In genomic region chr1:156590326-156591180, GRCh38 we compare ENCODE assay signal across 6 cellular contexts. TPM values are rescaled to one million over a fixed set of nuclear protein-coding genes. Genes with fewer than 3 reads are reported as not detected.
DNase-seq lines count a peak whose midpoint lies in the region; ATAC-seq and TF ChIP-seq lines count a peak whose summit lies in the region.

No MANE protein-coding gene starts in this region.

- H3K4me1 Mint-ChIP-seq in activated naive CD8-positive, alpha-beta T cell treated with anti-CD3 and anti-CD28 coated beads for 36 hours = peaks cover 22% of the 10 kb centered on the region

- H3K4me3 Mint-ChIP-seq in activated naive CD8-positive, alpha-beta T cell treated with anti-CD3 and anti-CD28 coated beads for 36 hours = peak overlapping the region; percentile 82

- no TSS peak for BruUV-seq in HCT116 (replicated peaks; lab: Mats Ljungman, UMichigan)

- peaks cover 8 to 33% of the 10 kb centered on the region in 2 experiments; a peak in 3 of 4 replicates for H3K4me1 ChIP-seq in HCT116 (ENCODE audit: control insufficient read depth in 1 of 2, insufficient read depth in 2 of 2, low read length in 2 of 2)

- TF ChIP-seq POLR2A in HCT116 (IDR thresholded peaks at IDR 0.05; ENCODE audit: borderline replicate concordance, extremely low read depth, insufficient read depth, insufficient read length) = no peak

- no peaks in the 10 kb centered on the region for H3K27me3 ChIP-seq in HCT116 (ENCODE audit: insufficient read depth, low read length)
- no peaks in the 10 kb centered on the region for H3K27me3 ChIP-seq in neural cell (ENCODE audit: insufficient read depth, low read depth, low read length)

- H3K36me3 Mint-ChIP-seq in activated naive CD8-positive, alpha-beta T cell treated with anti-CD3 and anti-CD28 coated beads for 36 hours = peaks cover 16% of the 10 kb centered on the region

- intact Hi-C loops in HCT116 (cut with micrococcal nuclease) = no loop called here

- POLR2A ChIA-PET in HCT116 (lab: Charles Lee) = interaction anchor here (0.7 to 0.9 kb wide), 2 partner anchors 100 to 115 kb away, joined by 3 to 4 read pairs; no protein-coding TSS in a partner anchor

- no peaks in the 10 kb centered on the region for H4K20me1 ChIP-seq in HCT116 (ENCODE audit: insufficient read depth)
- H4K20me1 ChIP-seq in neural cell (ENCODE audit: insufficient read depth) = no peaks in the 10 kb centered on the region

- H2AFZ ChIP-seq in HCT116 (ENCODE audit: low read depth, low read length, poor library complexity, severe bottlenecking) (no peak overlapping the region), neural cell (ENCODE audit: low read depth, low read length) (peak overlapping the region; percentile 85)

- TF ChIP-seq RAD21 in HCT116 (IDR thresholded peaks at IDR 0.05; ENCODE audit: low read depth) (no peak), neural cell (conservative IDR thresholded peaks at IDR 0.05) (no peak)

- no peaks in the 10 kb centered on the region for H3K27me3 Mint-ChIP-seq in activated naive CD8-positive, alpha-beta T cell treated with anti-CD3 and anti-CD28 coated beads for 36 hours

- RAD21 ChIA-PET in HCT116 (lab: Charles Lee; ENCODE audit: low non-redundant PET in 1 of 2, low total read pairs in 2 of 2, uncharacterized antibody in 2 of 2, unreplicated experiment in 2 of 2) = no interaction called here

- no peak for DNase-seq in HCT116 (ENCODE audit: low read depth, low spot score)
- no peak for DNase-seq in activated naive CD8-positive, alpha-beta T cell treated with anti-CD3 and anti-CD28 coated beads for 36 hours
- no peak for DNase-seq in ureter (ENCODE audit: low spot score)

- peaks cover 16% of the 10 kb centered on the region; the same call in 1 of the 2 replicates for H3K79me2 ChIP-seq in HCT116 (ENCODE audit: insufficient read depth, low read length)
- no peaks in the 10 kb centered on the region for H3K79me2 ChIP-seq in neural cell (replicated peaks; ENCODE audit: insufficient read depth, low read length)

- H3K4me3 ChIP-seq in HCT116 (replicated peaks in 1 of 2; ENCODE audit: low read depth in 1 of 2, low read length in 2 of 2) = peak overlapping the region; percentile 60 to 95
- H3K4me3 ChIP-seq in neural cell (ENCODE audit: low read length) = peak overlapping the region; percentile 86

- H3K27ac Mint-ChIP-seq in activated naive CD8-positive, alpha-beta T cell treated with anti-CD3 and anti-CD28 coated beads for 36 hours = no peak overlapping the region

- H3K36me3 ChIP-seq in HCT116 (ENCODE audit: control insufficient read depth in 1 of 2, insufficient read depth in 2 of 2, low read length in 2 of 2) = peaks cover 11 to 25% of the 10 kb centered on the region in 2 experiments; a peak in 3 of 4 replicates
- no peaks in the 10 kb centered on the region for H3K36me3 ChIP-seq in neural cell (ENCODE audit: insufficient read depth, low read length)

- H3K27ac ChIP-seq in HCT116 (ENCODE audit: low read depth, low read length) (peak overlapping the region; percentile 89), neural cell (ENCODE audit: low read length) (peak overlapping the region; percentile 45)

- ATAC-seq in HCT116 = no peak
- ATAC-seq in GM19395 (IDR thresholded peaks at IDR 0.05; ENCODE audit: unreplicated experiment) = no peak
- no peak for ATAC-seq in GM19467 (IDR thresholded peaks at IDR 0.05; ENCODE audit: unreplicated experiment)

- no peaks in the 10 kb centered on the region for H3K9me3 Mint-ChIP-seq in activated naive CD8-positive, alpha-beta T cell treated with anti-CD3 and anti-CD28 coated beads for 36 hours

- H3K9me3 ChIP-seq in HCT116 (ENCODE audit: control insufficient read depth in 1 of 2, insufficient read depth in 1 of 2, low read depth in 1 of 2, low read length in 2 of 2) (no peaks in the 10 kb centered on the region), neural cell (ENCODE audit: low read length) (no peaks in the 10 kb centered on the region)

- H3K4me2 ChIP-seq in HCT116 (ENCODE audit: low read length) (peak overlapping the region; percentile 84), neural cell (ENCODE audit: low read length) (peak overlapping the region; percentile 80)

- no peaks in the 10 kb centered on the region for H3F3A ChIP-seq in neural cell (ENCODE audit: insufficient read depth, low read length, poor library complexity, severe bottlenecking)

- no peak for TF ChIP-seq EP300 in neural cell (conservative IDR thresholded peaks at IDR 0.05; ENCODE audit: poor library complexity, severe bottlenecking)

- CTCF ChIA-PET in HCT116 (lab: Charles Lee) = interaction anchor here (1.0 to 2.3 kb wide), 3 partner anchors 12 to 29 kb away, joined by 3 to 12 read pairs (median 4); partner anchors contain the start of gene HAPLN2

- TF ChIP-seq CTCF in HCT116 (IDR thresholded peaks at IDR 0.05 in 2 of 3, conservative IDR thresholded peaks at IDR 0.05 in 1 of 3; ENCODE audit: borderline replicate concordance in 1 of 3, insufficient read depth in 1 of 3, low read depth in 2 of 3, low read length in 2 of 3) = no peak
- no peak for TF ChIP-seq CTCF in neural cell (IDR thresholded peaks at IDR 0.05; ENCODE audit: poor library complexity, severe bottlenecking)

- H3K9me2 ChIP-seq in HCT116 (ENCODE audit: insufficient read depth) = no peaks in the 10 kb centered on the region
- H3K9me2 ChIP-seq in neural cell (ENCODE audit: insufficient read depth, low read length) = no peaks in the 10 kb centered on the region

- H3K9ac ChIP-seq in HCT116 (ENCODE audit: low read length) (peak overlapping the region; percentile 97), neural cell (ENCODE audit: low read length) (peak overlapping the region; percentile 80)

TF ChIP-seq in HCT116, 20 proteins besides CTCF, POLR2A, EP300 and RAD21:
- TF ChIP-seq EGR1 (IDR thresholded peaks at IDR 0.05; ENCODE audit: low read depth) (no peak), CBX3 (IDR thresholded peaks at IDR 0.05; ENCODE audit: low read depth) (no peak), ELF1 (IDR thresholded peaks at IDR 0.05; ENCODE audit: borderline replicate concordance, low read depth) (no peak), FOSL1 (IDR thresholded peaks at IDR 0.05; ENCODE audit: low read depth) (no peak), EZH2phosphoT487 (IDR thresholded peaks at IDR 0.05; ENCODE audit: borderline replicate concordance) (no peak), ZFX (IDR thresholded peaks at IDR 0.05) (no peak)

TF ChIP-seq in neural cell, 6 proteins besides CTCF, POLR2A, EP300 and RAD21:
- no peak for TF ChIP-seq EZH2 (IDR thresholded peaks at IDR 0.05; ENCODE audit: borderline replicate concordance, insufficient read depth, low read length, poor library complexity, severe bottlenecking)
- no peak for TF ChIP-seq MXI1 (conservative IDR thresholded peaks at IDR 0.05; ENCODE audit: poor library complexity, severe bottlenecking)
- no peak for TF ChIP-seq POLR2AphosphoS5 (IDR thresholded peaks at IDR 0.05)
TF ChIP-seq in neural cell: peak in this region for 0.

RNA-seq across cellular contexts. Expression of gene NAXE, which starts 1.0 kb away (rescaled TPM):
- total RNA-seq in HCT116 (2021; ENCODE audit: unreplicated experiment) = 139 TPM
- 130 and 140 TPM in 2 replicates for polyA plus RNA-seq in HCT116 (2012)
- total RNA-seq in activated naive CD8-positive, alpha-beta T cell treated with anti-CD3 and anti-CD28 coated beads for 36 hours = 10 to 100 TPM; 65.9 to 68.2 TPM
- polyA plus RNA-seq in neural cell = 95.7 and 111 TPM in 2 replicates
- polyA minus RNA-seq in neural cell = 63.9 and 65.7 TPM in 2 replicates
- total RNA-seq in ureter = 119 TPM

RNA-seq across cellular contexts. Expression of gene GPATCH4, which starts 10.7 kb away (rescaled TPM):
- 39.4 TPM for total RNA-seq in HCT116 (2021; ENCODE audit: unreplicated experiment)
- 24.9 and 33.0 TPM in 2 replicates for polyA plus RNA-seq in HCT116 (2012)
- 100 to 1,000 TPM; 103 TPM for total RNA-seq in activated naive CD8-positive, alpha-beta T cell treated with anti-CD3 and anti-CD28 coated beads for 36 hours
- 1.3 and 3.9 TPM in 2 replicates for polyA plus RNA-seq in neural cell
- polyA minus RNA-seq in neural cell = 3.2 and 5.2 TPM in 2 replicates
- total RNA-seq in ureter = 42.5 TPM

RNA-seq across cellular contexts. Expression of gene TTC24, which starts 11.0 kb away (rescaled TPM):
- not detected for total RNA-seq in HCT116 (2021; ENCODE audit: unreplicated experiment)
- 0.10 and 0.21 TPM in 2 replicates for polyA plus RNA-seq in HCT116 (2012)
- total RNA-seq in activated naive CD8-positive, alpha-beta T cell treated with anti-CD3 and anti-CD28 coated beads for 36 hours = 10 to 100 TPM; 18.7 to 19.6 TPM
- polyA plus RNA-seq in neural cell = not detected in 2 replicates
- not detected in 2 replicates for polyA minus RNA-seq in neural cell
- total RNA-seq in ureter = not detected

RNA-seq across cellular contexts. Expression of gene IQGAP3, which starts 18.2 kb away (rescaled TPM):
- total RNA-seq in HCT116 (2021; ENCODE audit: unreplicated experiment) = 38.8 TPM
- 50.5 and 52.1 TPM in 2 replicates for polyA plus RNA-seq in HCT116 (2012)
- 10 to 100 TPM; 13.5 to 14.9 TPM for total RNA-seq in activated naive CD8-positive, alpha-beta T cell treated with anti-CD3 and anti-CD28 coated beads for 36 hours
- 0.32 TPM in 1 of 2 replicates, not detected in the other for polyA plus RNA-seq in neural cell
- 0.46 and 0.49 TPM in 2 replicates for polyA minus RNA-seq in neural cell
- total RNA-seq in ureter = 0.68 TPM

RNA-seq across cellular contexts. Expression of gene HAPLN2, which starts 28.7 kb away (rescaled TPM):
- total RNA-seq in HCT116 (2021; ENCODE audit: unreplicated experiment) (0.54 TPM), ureter (5.6 TPM)
- 0.47 and 0.60 TPM in 2 replicates for polyA plus RNA-seq in HCT116 (2012)
- not detected for total RNA-seq in activated naive CD8-positive, alpha-beta T cell treated with anti-CD3 and anti-CD28 coated beads for 36 hours
- polyA plus RNA-seq in neural cell = 22.9 and 24.6 TPM in 2 replicates
- polyA minus RNA-seq in neural cell = 3.4 TPM in 2 replicates

Comparison
In these comparisons a context has a peak if more than half of its experiments do, and no peak if none do; other contexts are left out.
1. RNA of gene TTC24, which starts 11.0 kb away (total RNA-seq): 18.7 to 19.6 TPM in activated naive CD8-positive, alpha-beta T cell treated with anti-CD3 and anti-CD28 coated beads for 36 hours; not detected in HCT116 (single experiment) and not detected in ureter (single experiment); every median in the first group is over 10 times any median in the second.